23 cellular contexts compared by ENCODE assay signal in the genomic region with DNA sequence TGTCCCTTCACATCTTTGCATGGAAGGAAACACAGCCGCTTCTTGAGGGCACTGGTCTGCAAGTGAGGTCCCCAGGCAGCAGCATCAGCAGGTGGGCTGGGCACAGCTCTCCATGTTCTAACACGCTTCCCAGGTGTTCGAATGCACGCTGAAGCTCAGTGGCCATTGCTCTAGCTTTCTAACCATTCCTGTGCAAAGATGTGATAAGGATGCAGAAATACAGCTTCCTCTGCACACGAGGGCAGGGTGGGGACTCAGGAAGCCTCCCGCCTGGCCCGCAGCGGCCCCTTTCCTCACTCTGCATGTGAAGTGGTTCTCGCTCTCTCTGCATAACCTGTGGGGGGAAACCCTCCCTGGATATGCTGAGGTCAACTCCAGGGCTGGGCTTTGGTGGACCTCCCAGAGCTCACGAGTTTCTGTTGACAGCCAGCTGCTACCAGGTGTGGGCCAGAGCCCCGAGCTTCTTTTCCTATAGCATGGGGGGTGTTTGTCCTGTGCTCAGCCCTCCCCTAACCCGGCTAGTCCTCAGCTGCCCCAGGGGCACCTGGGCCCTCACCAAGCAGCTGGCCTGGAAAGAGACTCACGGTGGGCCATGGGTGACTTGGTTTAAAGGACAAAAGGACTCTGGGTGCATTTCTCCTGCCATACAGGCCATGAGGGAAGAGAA.
"Had no signal": no experiment of that assay in that cellular context is flagged by ENCODE, and none has a peak within 500 bp of the region (broad histone marks: within the 10 kb centered on the region; RNA-seq: fewer than 3 reads in every experiment).

No MANE protein-coding gene starts in this region.

- H3K27ac Mint-ChIP-seq: activated naive CD4-positive, alpha-beta T cell treated with anti-CD3 and anti-CD28 coated beads, Interleukin-2, amount 50 U/mL, for 72 hours; activated T-helper 17 cell treated with anti-CD3 and anti-CD28 coated beads, Interleukin-2, amount 50 U/mL, for 72 hours; nephron; T-helper 17 cell had no signal

- H3K27me3 ChIP-seq: breast epithelium had no signal

- H3K27ac ChIP-seq: breast epithelium, epithelial cell of prostate, esophagus squamous epithelium, heart right ventricle, left ventricle myocardium inferior, spleen, thoracic aorta had no signal

- H3K4me3 ChIP-seq: breast epithelium, esophagus squamous epithelium, heart right ventricle, left ventricle myocardium inferior, spleen, thoracic aorta had no signal

- ATAC-seq: activated naive CD4-positive, alpha-beta T cell treated with anti-CD3 and anti-CD28 coated beads, Interleukin-2, amount 50 U/mL, for 72 hours; activated T-helper 17 cell treated with anti-CD3 and anti-CD28 coated beads, Interleukin-2, amount 50 U/mL, for 72 hours; heart right ventricle; right cardiac atrium; SK-N-SH treated with all-trans-retinoic acid at 6 μM for 48 hours; T-helper 17 cell had no signal

- H3K4me1 ChIP-seq: breast epithelium, esophagus squamous epithelium, heart right ventricle, left ventricle myocardium inferior, spleen had no signal

- H3K4me3 Mint-ChIP-seq: activated T-cell treated with anti-CD3 and anti-CD28 coated beads, Interleukin-2, amount 50 U/mL, for 4 hours; activated T-helper 17 cell treated with anti-CD3 and anti-CD28 coated beads, Interleukin-2, amount 50 U/mL, for 72 hours; central memory CD8-positive, alpha-beta T cell; nephron; T-helper 17 cell had no signal

- H3K27me3 Mint-ChIP-seq: activated T-helper 17 cell treated with anti-CD3 and anti-CD28 coated beads, Interleukin-2, amount 50 U/mL, for 72 hours; central memory CD8-positive, alpha-beta T cell had no signal

- H3K9me3 Mint-ChIP-seq: activated T-helper 17 cell treated with anti-CD3 and anti-CD28 coated beads, Interleukin-2, amount 50 U/mL, for 72 hours had no signal

- H3K4me1 Mint-ChIP-seq: activated T-helper 17 cell treated with anti-CD3 and anti-CD28 coated beads, Interleukin-2, amount 50 U/mL, for 72 hours; central memory CD8-positive, alpha-beta T cell; nephron; T-helper 17 cell had no signal

- DNase-seq: activated CD4-positive, alpha-beta T cell treated with anti-CD3 and anti-CD28 coated beads, Interleukin-2, amount 50 U/mL, for 4 hours; activated naive CD4-positive, alpha-beta T cell; activated T-cell treated with anti-CD3 and anti-CD28 coated beads, Interleukin-2, amount 50 U/mL, for 4 hours; effector CD8-positive, alpha-beta T cell; esophagus squamous epithelium; foreskin melanocyte; heart right ventricle; left ventricle myocardium inferior; right cardiac atrium; spleen; stimulated activated CD4-positive, alpha-beta T cell treated with anti-CD3 and anti-CD28 coated beads, Interleukin-2, amount 100 ng/mL, for 48 hours; stimulated activated naive CD4-positive, alpha-beta T cell treated with Interleukin-2 at 50 U/mL for 16 hours; T-helper 17 cell; T1000; trophoblast cell had no signal

- H3K36me3 ChIP-seq: breast epithelium, esophagus squamous epithelium, heart right ventricle, left ventricle myocardium inferior, spleen, thoracic aorta had no signal

- H3K36me3 Mint-ChIP-seq: activated naive CD4-positive, alpha-beta T cell treated with anti-CD3 and anti-CD28 coated beads, Interleukin-2, amount 50 U/mL, for 72 hours had no signal
